18 cellular contexts compared by ENCODE assay signal in genomic region chr20:14518648-14519047, GRCh38.
"Had no signal": no experiment of that assay in that cellular context is flagged by ENCODE, and none has a peak within 500 bp of the region (broad histone marks: within the 10 kb centered on the region; RNA-seq: fewer than 3 reads in every experiment).

No MANE protein-coding gene starts in this region.

- H3K4me1 ChIP-seq: colonic mucosa, gastrocnemius medialis, right atrium auricular region, sigmoid colon, stomach, transverse colon had no signal

- H3K27ac ChIP-seq: colonic mucosa, gastrocnemius medialis, ovary, right atrium auricular region, sigmoid colon, skin epidermis, stomach, thoracic aorta, transverse colon had no signal

- H3K27me3 ChIP-seq: colonic mucosa, gastrocnemius medialis, ovary, right atrium auricular region, sigmoid colon, stomach, transverse colon had no signal

- H3K4me3 ChIP-seq: colonic mucosa, gastrocnemius medialis, ovary, right atrium auricular region, sigmoid colon, skin epidermis, stomach, thoracic aorta, transverse colon had no signal

- H3K36me3 Mint-ChIP-seq: natural killer cell had no signal

- DNase-seq: cerebellar nuclear complex; colonic mucosa; dermis blood vessel endothelial cell; gastrocnemius medialis; immature natural killer cell; natural killer cell; nucleus accumbens; ovary; sigmoid colon; stimulated activated CD4-positive, alpha-beta T cell treated with anti-CD3 and anti-CD28 coated beads, Interleukin-12 subunit alpha, Interleukin-12 subunit beta, amount 100 ng/mL, for 4 hours; stimulated activated naive CD4-positive, alpha-beta T cell; stomach; substantia nigra; transverse colon had no signal

- ATAC-seq: gastrocnemius medialis, natural killer cell had no signal

- H3K27ac Mint-ChIP-seq: immature natural killer cell, natural killer cell had no signal

- H3K4me1 Mint-ChIP-seq: immature natural killer cell, natural killer cell, neural crest cell had no signal

- H3K4me3 Mint-ChIP-seq: immature natural killer cell, natural killer cell, neural crest cell had no signal

- H3K36me3 ChIP-seq: colonic mucosa, gastrocnemius medialis, ovary, right atrium auricular region, sigmoid colon, stomach, thoracic aorta, transverse colon had no signal

- H3K9me3 ChIP-seq: colonic mucosa, gastrocnemius medialis, ovary, right atrium auricular region, sigmoid colon, stomach, thoracic aorta, transverse colon had no signal
